ENCODE assay signal across 17 cellular contexts in the genomic region with DNA sequence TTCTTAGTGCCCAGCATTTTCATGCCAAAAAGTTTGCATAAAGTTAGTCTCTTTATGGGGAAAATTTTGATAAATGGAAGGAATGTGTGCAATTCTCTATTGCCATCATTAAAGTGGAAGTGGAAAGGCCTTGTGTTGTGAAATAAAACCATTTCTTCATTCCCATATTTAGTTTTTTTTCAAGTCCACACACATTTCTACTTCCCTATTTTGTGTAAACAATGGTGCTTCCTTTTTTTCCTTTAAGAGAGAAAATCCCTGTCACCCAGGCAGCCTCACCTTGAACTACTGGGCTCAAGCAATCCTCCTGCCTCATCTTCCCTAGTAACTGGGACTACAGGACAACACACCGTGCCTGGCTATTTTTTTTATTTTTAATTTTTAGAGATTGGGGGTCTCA.
"Had no signal": no experiment of that assay in that cellular context is flagged by ENCODE, and none has a peak within 500 bp of the region (broad histone marks: within the 10 kb centered on the region; RNA-seq: fewer than 3 reads in every experiment).

No MANE protein-coding gene starts in this region.

- H3K9me3 ChIP-seq: right lobe of liver had no signal

- H3K27me3 ChIP-seq: breast epithelium, heart left ventricle, right lobe of liver, transverse colon had no signal

- ATAC-seq: activated T-cell treated with anti-CD3 and anti-CD28 coated beads, Interleukin-2, amount 50 U/mL, for 72 hours; left colon; mucosa of descending colon; naive thymus-derived CD8-positive, alpha-beta T cell; stimulated activated naive B cell treated with anti-CD40 and anti-IgM and Interleukin-4, amounts not matched to agents 10 μg/mL and 1 μg/mL and 100 μg/mL, for 72 hours had no signal

- H3K27ac ChIP-seq: breast epithelium, right lobe of liver, transverse colon, VCaP had no signal

- DNase-seq: activated CD4-positive, alpha-beta memory T cell treated with anti-CD3 and anti-CD28 coated beads, Interleukin-2, amount 10 ng/mL, durations not matched to agents 7 days and 5 days; activated naive CD8-positive, alpha-beta T cell treated with anti-CD3 and anti-CD28 coated beads, Interleukin-2, amount 10 ng/mL, durations not matched to agents 7 days and 5 days; activated T-cell treated with anti-CD3 and anti-CD28 coated beads, Interleukin-2, amount 50 U/mL, for 72 hours; anterior cingulate cortex; foreskin melanocyte; heart left ventricle; left colon; mammary epithelial cell; mucosa of descending colon; naive thymus-derived CD8-positive, alpha-beta T cell; nucleus accumbens; right lobe of liver; stimulated activated CD4-positive, alpha-beta T cell treated with anti-CD3 and anti-CD28 coated beads, Interleukin-2, amount 100 ng/mL, for 24 hours; stimulated activated naive B cell treated with anti-CD40 and anti-IgM and Interleukin-4, amounts not matched to agents 10 μg/mL and 1 μg/mL and 100 μg/mL, for 72 hours; transverse colon had no signal

- H3K36me3 ChIP-seq: breast epithelium, heart left ventricle, right lobe of liver, transverse colon had no signal

- H3K4me3 ChIP-seq: breast epithelium, heart left ventricle, mucosa of descending colon, right lobe of liver, transverse colon had no signal
